ENCODE assay signal across 25 cellular contexts in genomic region chr17:6005939-6006338, GRCh38.
"Had no signal": no experiment of that assay in that cellular context is flagged by ENCODE, and none has a peak within 500 bp of the region (broad histone marks: within the 10 kb centered on the region; RNA-seq: fewer than 3 reads in every experiment).

No MANE protein-coding gene starts in this region.

- H3K4me3 Mint-ChIP-seq: dendritic cell treated with granulocyte-macrophage colony-stimulating factor and Interleukin-4, amounts not matched to agents 40 ng/mL and 50 ng/mL, for 4 days; effector memory CD8-positive, alpha-beta T cell; endodermal cell had no signal

- H3K27me3 ChIP-seq: colonic mucosa, foreskin keratinocyte, gastrocnemius medialis had no signal

- H3K36me3 ChIP-seq: colonic mucosa, esophagus muscularis mucosa, esophagus squamous epithelium, gastrocnemius medialis, gastroesophageal sphincter, heart left ventricle, heart right ventricle had no signal

- H3K4me1 Mint-ChIP-seq: endodermal cell had no signal

- H3K4me3 ChIP-seq: colonic mucosa, coronary artery, dorsolateral prefrontal cortex, esophagus muscularis mucosa, esophagus squamous epithelium, gastrocnemius medialis, gastroesophageal sphincter, heart left ventricle, heart right ventricle had no signal

- H3K27ac ChIP-seq: colonic mucosa, coronary artery, dorsolateral prefrontal cortex, epithelial cell of prostate, esophagus muscularis mucosa, esophagus squamous epithelium, foreskin keratinocyte, gastrocnemius medialis, gastroesophageal sphincter, heart left ventricle, heart right ventricle had no signal

- H3K9me3 Mint-ChIP-seq: dendritic cell treated with granulocyte-macrophage colony-stimulating factor and Interleukin-4, amounts not matched to agents 40 ng/mL and 50 ng/mL, for 4 days; effector memory CD8-positive, alpha-beta T cell; endodermal cell had no signal

- H3K27ac Mint-ChIP-seq: dendritic cell treated with granulocyte-macrophage colony-stimulating factor and Interleukin-4, amounts not matched to agents 40 ng/mL and 50 ng/mL, for 4 days; effector memory CD8-positive, alpha-beta T cell; endodermal cell had no signal

- DNase-seq: colonic mucosa; cortex of kidney; dermis blood vessel endothelial cell; dorsolateral prefrontal cortex; effector CD4-positive, alpha-beta T cell; effector CD8-positive, alpha-beta T cell; effector memory CD4-positive, alpha-beta T cell; effector memory CD8-positive, alpha-beta T cell; endodermal cell; erythroblast; esophagus squamous epithelium; foreskin fibroblast; foreskin keratinocyte; foreskin melanocyte; gastrocnemius medialis; glutamatergic neuron; head of caudate nucleus; heart left ventricle; heart right ventricle had no signal

- H3K9me3 ChIP-seq: colonic mucosa, esophagus muscularis mucosa, esophagus squamous epithelium, gastrocnemius medialis, gastroesophageal sphincter, heart left ventricle, heart right ventricle had no signal

- ATAC-seq: effector memory CD8-positive, alpha-beta T cell; esophagus mucosa; foreskin keratinocyte; gastrocnemius medialis; gastroesophageal sphincter; heart left ventricle; heart right ventricle had no signal
